In the genomic region with DNA sequence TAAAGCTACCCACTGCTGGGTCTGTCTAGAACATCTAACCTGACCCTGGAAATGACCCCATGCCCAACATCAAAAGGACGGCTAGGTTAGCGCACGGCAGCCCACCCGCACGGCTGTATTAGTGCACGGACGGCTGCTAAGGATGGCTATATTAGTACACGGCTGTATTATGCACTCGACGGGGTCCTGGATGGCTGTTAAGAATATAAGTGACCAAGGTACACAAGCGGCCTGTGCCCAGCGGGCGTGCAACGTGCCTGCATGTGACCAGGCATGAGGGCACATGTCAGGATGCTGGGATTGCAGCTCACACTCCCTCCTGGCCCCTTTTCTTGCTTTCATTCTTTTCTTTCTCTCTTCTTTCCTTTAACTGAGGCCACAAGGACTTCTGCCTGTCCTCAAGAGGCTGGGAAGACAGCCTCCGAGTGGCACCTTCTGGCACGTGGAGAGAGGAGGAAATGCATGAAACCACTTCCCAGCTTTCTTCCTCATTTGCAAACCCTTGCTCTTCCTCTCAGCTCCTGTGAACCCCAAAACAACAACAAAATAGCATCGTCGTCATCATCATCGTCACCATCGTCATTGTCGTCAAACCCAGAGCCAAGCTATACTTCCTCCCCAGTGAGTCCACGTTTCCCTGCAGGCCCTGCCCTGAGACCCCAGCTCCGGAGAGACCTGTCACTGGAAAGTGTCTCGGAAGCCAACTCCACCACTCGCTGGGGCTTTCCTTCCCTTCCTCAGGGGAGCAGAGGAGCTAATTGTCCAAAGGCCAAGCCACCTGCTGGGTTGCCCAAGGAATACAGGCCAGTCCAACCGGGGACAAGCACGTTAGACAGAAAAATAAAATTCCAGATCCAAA, we compare ENCODE assay signal across 1 cellular context.
TF ChIP-seq lines count a peak whose summit lies in the region.

No MANE protein-coding gene starts in this region.

TF ChIP-seq in WTC11, 78 proteins besides CTCF, POLR2A, EP300 and RAD21 (continued from another document):
- TF ChIP-seq, protein P1, sequence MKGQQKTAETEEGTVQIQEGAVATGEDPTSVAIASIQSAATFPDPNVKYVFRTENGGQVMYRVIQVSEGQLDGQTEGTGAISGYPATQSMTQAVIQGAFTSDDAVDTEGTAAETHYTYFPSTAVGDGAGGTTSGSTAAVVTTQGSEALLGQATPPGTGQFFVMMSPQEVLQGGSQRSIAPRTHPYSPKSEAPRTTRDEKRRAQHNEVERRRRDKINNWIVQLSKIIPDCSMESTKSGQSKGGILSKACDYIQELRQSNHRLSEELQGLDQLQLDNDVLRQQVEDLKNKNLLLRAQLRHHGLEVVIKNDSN (CRISPR knock-in tag; IDR thresholded peaks at IDR 0.05): no peak
- TF ChIP-seq, protein P2, sequence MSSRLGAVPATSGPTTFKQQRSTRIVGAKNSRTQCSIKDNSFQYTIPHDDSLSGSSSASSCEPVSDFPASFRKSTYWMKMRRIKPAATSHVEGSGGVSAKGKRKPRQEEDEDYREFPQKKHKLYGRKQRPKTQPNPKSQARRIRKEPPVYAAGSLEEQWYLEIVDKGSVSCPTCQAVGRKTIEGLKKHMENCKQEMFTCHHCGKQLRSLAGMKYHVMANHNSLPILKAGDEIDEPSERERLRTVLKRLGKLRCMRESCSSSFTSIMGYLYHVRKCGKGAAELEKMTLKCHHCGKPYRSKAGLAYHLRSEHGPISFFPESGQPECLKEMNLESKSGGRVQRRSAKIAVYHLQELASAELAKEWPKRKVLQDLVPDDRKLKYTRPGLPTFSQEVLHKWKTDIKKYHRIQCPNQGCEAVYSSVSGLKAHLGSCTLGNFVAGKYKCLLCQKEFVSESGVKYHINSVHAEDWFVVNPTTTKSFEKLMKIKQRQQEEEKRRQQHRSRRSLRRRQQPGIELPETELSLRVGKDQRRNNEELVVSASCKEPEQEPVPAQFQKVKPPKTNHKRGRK (CRISPR knock-in tag; IDR thresholded peaks at IDR 0.05; ENCODE audit: borderline replicate concordance): no peak
